ENCODE assay signal across 19 cellular contexts in the genomic region with DNA sequence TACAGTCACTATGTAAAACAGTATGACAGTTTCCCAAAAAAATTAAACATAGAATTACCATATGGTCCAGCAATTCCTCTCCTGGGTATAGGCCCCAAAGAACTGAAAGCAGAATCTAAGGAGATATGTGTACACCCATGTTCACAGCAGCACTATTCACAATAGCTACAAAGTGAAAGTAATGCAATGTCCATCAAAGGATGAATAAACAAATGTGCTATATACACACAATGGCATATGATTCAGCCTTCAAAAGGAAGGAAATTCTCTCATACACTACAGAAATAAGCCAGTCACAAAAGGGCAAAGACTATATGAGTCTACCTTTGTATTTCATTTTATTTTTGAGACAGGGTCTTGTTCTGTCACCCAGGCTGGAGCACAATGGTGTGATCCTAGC.
DNase-seq lines count a peak whose midpoint lies in the region; ATAC-seq and TF ChIP-seq lines count a peak whose summit lies in the region.
"Had no signal": no experiment of that assay in that cellular context is flagged by ENCODE, and none has a peak within 500 bp of the region (broad histone marks: within the 10 kb centered on the region; RNA-seq: fewer than 3 reads in every experiment).

No MANE protein-coding gene starts in this region.

- H3K4me1 Mint-ChIP-seq in activated CD4-positive, alpha-beta memory T cell treated with anti-CD3 and anti-CD28 coated beads for 36 hours (ENCODE audit: low read depth): peaks cover 75% of the 10 kb centered on the region
- H3K4me1 Mint-ChIP-seq in activated CD4-positive, alpha-beta memory T cell treated with anti-CD3 and anti-CD28 coated beads, Interleukin-2, amount 10 ng/mL, durations not matched to agents 7 days and 5 days: peaks cover 68% of the 10 kb centered on the region
- H3K4me1 Mint-ChIP-seq in naive thymus-derived CD8-positive, alpha-beta T cell: peaks cover 25 to 76% (median 37%) of the 10 kb centered on the region in 4 donors

- no peak for DNase-seq in activated CD4-positive, alpha-beta memory T cell treated with anti-CD3 and anti-CD28 coated beads for 36 hours
- DNase-seq in activated CD4-positive, alpha-beta memory T cell treated with anti-CD3 and anti-CD28 coated beads, Interleukin-2, amount 10 ng/mL, durations not matched to agents 7 days and 5 days: no peak
- peak in 1 of 2 experiments; percentile 52 for DNase-seq in SJSA1 (ENCODE audit: low read depth in 1 of 2, low spot score in 2 of 2)
- DNase-seq in choroid plexus epithelial cell (ENCODE audit: low read depth): peak; percentile 31
- no peak for DNase-seq in naive thymus-derived CD8-positive, alpha-beta T cell
- no peak for DNase-seq in stimulated activated CD4-positive, alpha-beta T cell treated with anti-CD3 and anti-CD28 coated beads, Interleukin-12 subunit alpha, Interleukin-12 subunit beta, amount 100 ng/mL, for 4 hours
- no peak for DNase-seq in NCI-H526 treated with DMSO at 0.1 percent for 48 hours (lab: John Stamatoyannopoulos, UW)
- DNase-seq in dorsolateral prefrontal cortex: no peak
- DNase-seq: activated CD4-positive, CD25-positive, alpha-beta regulatory T cell; activated T-cell treated with anti-CD3 and anti-CD28 coated beads for 4 hours; amygdala; CD4-positive, alpha-beta T cell; cerebellar nuclear complex; NCI-H1048; RPMI8226; stomach; upper lobe of right lung had no signal

- H3K36me3 ChIP-seq in SJSA1: no peaks in the 10 kb centered on the region
- H3K36me3 ChIP-seq: stomach, upper lobe of right lung had no signal

- no peak for TF ChIP-seq CTCF in choroid plexus epithelial cell (conservative IDR thresholded peaks at IDR 0.05; ENCODE audit: low read depth, low read length)
- TF ChIP-seq CTCF in dorsolateral prefrontal cortex (IDR thresholded peaks at IDR 0.05 in 54 of 56, conservative IDR thresholded peaks at IDR 0.05 in 2 of 56; ENCODE audit: low read depth in 1 of 56, partially characterized antibody in 56 of 56): no peak

- H3K27me3 Mint-ChIP-seq in activated CD4-positive, alpha-beta memory T cell treated with anti-CD3 and anti-CD28 coated beads for 36 hours: peaks cover 2% of the 10 kb centered on the region
- H3K27me3 Mint-ChIP-seq in activated CD4-positive, alpha-beta memory T cell treated with anti-CD3 and anti-CD28 coated beads, Interleukin-2, amount 10 ng/mL, durations not matched to agents 7 days and 5 days: peaks cover 11% of the 10 kb centered on the region
- H3K27me3 Mint-ChIP-seq in naive thymus-derived CD8-positive, alpha-beta T cell: no peaks in the 10 kb centered on the region
- H3K27me3 Mint-ChIP-seq: CD4-positive, alpha-beta T cell had no signal

- peaks cover 31% of the 10 kb centered on the region for H3K4me1 ChIP-seq in SJSA1 (replicated peaks)

- no peaks in the 10 kb centered on the region for H3K27me3 ChIP-seq in SJSA1 (replicated peaks)
- no peaks in the 10 kb centered on the region for H3K27me3 ChIP-seq in dorsolateral prefrontal cortex
- H3K27me3 ChIP-seq: stomach, upper lobe of right lung had no signal

- no peaks in the 10 kb centered on the region for H3K9me3 ChIP-seq in SJSA1 (replicated peaks)
- H3K9me3 ChIP-seq: stomach, upper lobe of right lung had no signal

- H3K4me3 Mint-ChIP-seq in activated CD4-positive, alpha-beta memory T cell treated with anti-CD3 and anti-CD28 coated beads for 36 hours: peak overlapping the region; percentile 6
- H3K4me3 Mint-ChIP-seq in activated CD4-positive, alpha-beta memory T cell treated with anti-CD3 and anti-CD28 coated beads, Interleukin-2, amount 10 ng/mL, durations not matched to agents 7 days and 5 days: no peak overlapping the region
- H3K4me3 Mint-ChIP-seq in naive thymus-derived CD8-positive, alpha-beta T cell: no peak overlapping the region
- H3K4me3 Mint-ChIP-seq: CD4-positive, alpha-beta T cell; neural crest cell had no signal

- no peak for ATAC-seq in naive thymus-derived CD8-positive, alpha-beta T cell
- ATAC-seq: K562, upper lobe of right lung had no signal

- H3K9me3 Mint-ChIP-seq in activated CD4-positive, alpha-beta memory T cell treated with anti-CD3 and anti-CD28 coated beads for 36 hours: peaks cover 16% of the 10 kb centered on the region
- H3K9me3 Mint-ChIP-seq in activated CD4-positive, alpha-beta memory T cell treated with anti-CD3 and anti-CD28 coated beads, Interleukin-2, amount 10 ng/mL, durations not matched to agents 7 days and 5 days: peaks cover 20% of the 10 kb centered on the region
- no peaks in the 10 kb centered on the region for H3K9me3 Mint-ChIP-seq in naive thymus-derived CD8-positive, alpha-beta T cell
- H3K9me3 Mint-ChIP-seq: CD4-positive, alpha-beta T cell had no signal

- peaks cover 30% of the 10 kb centered on the region for H3K36me3 Mint-ChIP-seq in activated CD4-positive, alpha-beta memory T cell treated with anti-CD3 and anti-CD28 coated beads for 36 hours
- peaks cover 35% of the 10 kb centered on the region for H3K36me3 Mint-ChIP-seq in activated CD4-positive, alpha-beta memory T cell treated with anti-CD3 and anti-CD28 coated beads, Interleukin-2, amount 10 ng/mL, durations not matched to agents 7 days and 5 days (ENCODE audit: low read depth)
- H3K36me3 Mint-ChIP-seq in naive thymus-derived CD8-positive, alpha-beta T cell: no peaks in the 10 kb centered on the region

- H3K4me3 ChIP-seq in SJSA1 (no peak overlapping the region), choroid plexus epithelial cell (ENCODE audit: low read depth, low read length) (no peak overlapping the region), dorsolateral prefrontal cortex (no peak overlapping the region)
- H3K4me3 ChIP-seq: K562, stomach, upper lobe of right lung had no signal

- POLR2A ChIA-PET in activated CD4-positive, alpha-beta memory T cell treated with anti-CD3 and anti-CD28 coated beads for 36 hours (lab: Charles Lee): interaction anchor here (0.8 to 2.7 kb wide), 4 partner anchors 19 to 397 kb away, joined by 3 to 8 read pairs (median 4); no protein-coding TSS in a partner anchor
- POLR2A ChIA-PET in activated CD4-positive, alpha-beta memory T cell treated with anti-CD3 and anti-CD28 coated beads, Interleukin-2, amount 10 ng/mL, durations not matched to agents 7 days and 5 days (lab: Charles Lee): interaction anchor here (0.6 to 0.7 kb wide), 2 partner anchors 24 to 530 kb away, joined by 3 to 4 read pairs; no protein-coding TSS in a partner anchor
- POLR2A ChIA-PET in naive thymus-derived CD8-positive, alpha-beta T cell (lab: Charles Lee): no interaction called here

- peak overlapping the region; percentile 91 for H3K27ac Mint-ChIP-seq in activated CD4-positive, alpha-beta memory T cell treated with anti-CD3 and anti-CD28 coated beads for 36 hours
- H3K27ac Mint-ChIP-seq in activated CD4-positive, alpha-beta memory T cell treated with anti-CD3 and anti-CD28 coated beads, Interleukin-2, amount 10 ng/mL, durations not matched to agents 7 days and 5 days: no peak overlapping the region
- H3K27ac Mint-ChIP-seq in naive thymus-derived CD8-positive, alpha-beta T cell: peak overlapping the region in 7 of 10 donors; percentile 15 to 95 (median 60)

- CTCF ChIA-PET in activated CD4-positive, alpha-beta memory T cell treated with anti-CD3 and anti-CD28 coated beads for 36 hours (lab: Charles Lee): no interaction called here
- CTCF ChIA-PET in activated CD4-positive, alpha-beta memory T cell treated with anti-CD3 and anti-CD28 coated beads, Interleukin-2, amount 10 ng/mL, durations not matched to agents 7 days and 5 days (lab: Charles Lee): no interaction called here

- intact Hi-C loops in activated CD4-positive, alpha-beta memory T cell treated with anti-CD3 and anti-CD28 coated beads for 36 hours (cut with micrococcal nuclease): no loop called here
- intact Hi-C loops in dorsolateral prefrontal cortex (cut with DNase I): loop anchor here in 1 of 2 donors (5.0 kb wide), 1 partner anchor 69 kb away; no protein-coding TSS in a partner anchor

- H3K27ac ChIP-seq in SJSA1: peak overlapping the region; percentile 36
- no peak overlapping the region for H3K27ac ChIP-seq in dorsolateral prefrontal cortex
- H3K27ac ChIP-seq: stomach, upper lobe of right lung had no signal
